1 cellular context compared by ENCODE assay signal in genomic region chr6:72560721-72561593, GRCh38.
TF ChIP-seq lines count a peak whose summit lies in the region.

No MANE protein-coding gene starts in this region.

TF ChIP-seq in GM23338, 12 proteins besides CTCF, POLR2A, EP300 and RAD21 (continued from another document):
- TF ChIP-seq REST (IDR thresholded peaks at IDR 0.05; ENCODE audit: unreplicated experiment) (no peak), POLR2AphosphoS5 (IDR thresholded peaks at IDR 0.05; ENCODE audit: low read depth) (no peak), ZNF331 (CRISPR knock-in tag; IDR thresholded peaks at IDR 0.05; ENCODE audit: low read depth) (no peak), ZNF462 (CRISPR knock-in tag; IDR thresholded peaks at IDR 0.05) (no peak)
